8 cellular contexts compared by ENCODE assay signal in genomic region chr10:45000764-45001381, GRCh38. TPM values are rescaled to one million over a fixed set of nuclear protein-coding genes. Genes with fewer than 3 reads are reported as not detected.
DNase-seq lines count a peak whose midpoint lies in the region; ATAC-seq and TF ChIP-seq lines count a peak whose summit lies in the region.

ZNF22 (plus strand) TSS chr10:45000923; CDS start chr10:45003369, 2,446 bp downstream.

- H3K27ac ChIP-seq in osteoblast (ENCODE audit: low read depth, low read length) (peak within 1 kb of the TSS; percentile 89), thyroid gland (peak within 1 kb of the TSS; percentile 92 to 97 (median 94))

- H3K36me3 ChIP-seq in Caco-2 (ENCODE audit: control insufficient read depth, insufficient read depth, low read length): peaks cover 3% of the 10 kb centered on the region; the same call in 1 of the 2 replicates
- H3K36me3 ChIP-seq in osteoblast (ENCODE audit: insufficient read depth, low read length): peaks cover 8% of the 10 kb centered on the region
- peaks cover 7 to 12% of the 10 kb centered on the region in 2 donors for H3K36me3 ChIP-seq in thyroid gland

- no peaks in the 10 kb centered on the region for H3K27me3 ChIP-seq in Caco-2 (replicated peaks; ENCODE audit: control insufficient read depth, insufficient read depth, low read length)
- H3K27me3 ChIP-seq in osteoblast (ENCODE audit: insufficient read depth, low read length): no peaks in the 10 kb centered on the region
- no peaks in the 10 kb centered on the region for H3K27me3 ChIP-seq in thyroid gland

- H3K4me1 ChIP-seq in Caco-2: peaks cover 30% of the 10 kb centered on the region
- H3K4me1 ChIP-seq in osteoblast (ENCODE audit: insufficient read depth, low read length): peaks cover 41% of the 10 kb centered on the region
- H3K4me1 ChIP-seq in thyroid gland: peaks cover 32 to 52% of the 10 kb centered on the region in 2 donors

- BruUV-seq in Caco-2 (replicated peaks; lab: Mats Ljungman, UMichigan): no TSS peak

- intact Hi-C loops in Caco-2 (cut with micrococcal nuclease; ENCODE audit: unreplicated experiment): loop anchor here (1.0 to 10.0 kb wide), 8 partner anchors 23 to 464 kb away; partner anchors contain the start of genes ALOX5, DEPP1 and RASSF4
- intact Hi-C loops in thyroid gland (cut with DNase I): loop anchor here (10.0 kb wide), 1 partner anchor 234 kb away; no protein-coding TSS in a partner anchor

- 1 to 2% methylated on average over 20 to 29 of the region's 79 CpGs for WGBS in thyroid gland, 2 donors

- DNase-seq in Caco-2 (peak; percentile 86 to 91), globus pallidus (ENCODE audit: low spot score) (peak; percentile 69), osteoblast (ENCODE audit: insufficient read length, low spot score, missing footprints) (peak; percentile 94), thyroid gland (peak; percentile 58 to 64)
- DNase-seq in activated naive CD4-positive, alpha-beta T cell (lab: John Stamatoyannopoulos, UW): peak; percentile 22 to 70 (median 42)

- peak within 1 kb of the TSS; percentile 96 for H3K4me2 ChIP-seq in osteoblast (ENCODE audit: insufficient read depth, low read length)

- peak in 1 of 2 experiments; percentile 35 for TF ChIP-seq CTCF in Caco-2 (IDR thresholded peaks at IDR 0.05; ENCODE audit: insufficient read depth in 1 of 2, low read depth in 1 of 2, low read length in 1 of 2, severe bottlenecking in 1 of 2, unreplicated experiment in 1 of 2)
- TF ChIP-seq CTCF in osteoblast (IDR thresholded peaks at IDR 0.05; ENCODE audit: extremely low read depth, low read depth, low read length): no peak
- TF ChIP-seq CTCF in thyroid gland (IDR thresholded peaks at IDR 0.05): peak in 2 of 6 experiments; percentile 11 to 14

- no peaks in the 10 kb centered on the region for H3K27me3 Mint-ChIP-seq in Caco-2 (ENCODE audit: insufficient read depth, unreplicated experiment)

- TF ChIP-seq POLR2A in Raji (IDR thresholded peaks at IDR 0.05; ENCODE audit: insufficient read depth, low read depth, low read length): peak; percentile 77
- peak in 1 of 2 donors; percentile 60 for TF ChIP-seq POLR2A in thyroid gland (IDR thresholded peaks at IDR 0.05)

- peaks cover 14% of the 10 kb centered on the region for H3K79me2 ChIP-seq in osteoblast (ENCODE audit: insufficient read depth, low read length)

- peaks cover 28% of the 10 kb centered on the region for H3K4me1 Mint-ChIP-seq in Caco-2 (ENCODE audit: low read depth, unreplicated experiment)

- peak; percentile 80 for ATAC-seq in GM19452 (IDR thresholded peaks at IDR 0.05; ENCODE audit: unreplicated experiment)
- peak; percentile 72 for ATAC-seq in HG03571 (IDR thresholded peaks at IDR 0.05; ENCODE audit: unreplicated experiment)

- H3K36me3 Mint-ChIP-seq in Caco-2 (ENCODE audit: insufficient read depth, unreplicated experiment): peaks cover 54% of the 10 kb centered on the region

- no peaks in the 10 kb centered on the region for H3K9me3 Mint-ChIP-seq in Caco-2 (ENCODE audit: unreplicated experiment)

- peak within 1 kb of the TSS; percentile 85 for H2AFZ ChIP-seq in osteoblast (ENCODE audit: low read length)

- POLR2A ChIA-PET in Caco-2 (lab: Charles Lee): interaction anchor here (0.6 to 3.1 kb wide), 5 partner anchors 20 to 76 kb away, joined by 3 to 28 read pairs (median 8); partner anchors contain the start of gene DEPP1

- H3K9me3 ChIP-seq in Caco-2 (no peaks in the 10 kb centered on the region), osteoblast (ENCODE audit: low read depth, low read length) (no peaks in the 10 kb centered on the region), thyroid gland (no peaks in the 10 kb centered on the region)

- H4K20me1 ChIP-seq in osteoblast (ENCODE audit: insufficient read depth, low read length): no peaks in the 10 kb centered on the region

- CTCF ChIA-PET in Caco-2 (lab: Charles Lee): interaction anchor here (0.8 to 2.0 kb wide), 6 partner anchors 11 to 249 kb away, joined by 3 to 10 read pairs (median 4); partner anchors contain the start of gene DEPP1

- peak within 1 kb of the TSS; percentile 82 for H3K4me3 Mint-ChIP-seq in Caco-2 (ENCODE audit: unreplicated experiment)

- peak within 1 kb of the TSS; percentile 94 for H3K27ac Mint-ChIP-seq in Caco-2 (ENCODE audit: unreplicated experiment)

- peak within 1 kb of the TSS; percentile 84 for H3K4me3 ChIP-seq in Caco-2 (ENCODE audit: low read depth, low read length)
- H3K4me3 ChIP-seq in osteoblast (ENCODE audit: insufficient read depth, low read length): peak within 1 kb of the TSS; percentile 80
- H3K4me3 ChIP-seq in thyroid gland (replicated peaks in 1 of 3): peak within 1 kb of the TSS; percentile 8 to 53 (median 52)

RNA-seq across cellular contexts. Expression of gene ZNF22, which starts in this region (rescaled TPM):
- 46.5 and 60.8 TPM in 2 replicates for total RNA-seq in Caco-2 (2022)
- 13.8 and 14.4 TPM in 2 replicates for total RNA-seq in osteoblast
- total RNA-seq in thyroid gland: 10 to 100 TPM; 28.5 to 40.3 (median 33.1) TPM

Comparison
In these comparisons a context has a peak if more than half of its experiments do, and no peak if none do; other contexts are left out.
1. Peak in every context shown above with its lines: DNase-seq, ATAC-seq, H3K4me3 ChIP-seq and H3K27ac ChIP-seq.
2. DNase-seq: peak in every context shown above with its lines; median percentile 94 in osteoblast; 88 in Caco-2; 69 in globus pallidus; 61 in thyroid gland; 42 in activated naive CD4-positive, alpha-beta T cell.